In genomic region chr17:47225911-47226688, GRCh38 we compare ENCODE assay signal across 14 cellular contexts. TPM values are rescaled to one million over a fixed set of nuclear protein-coding genes. Genes with fewer than 3 reads are reported as not detected.
DNase-seq lines count a peak whose midpoint lies in the region; ATAC-seq and TF ChIP-seq lines count a peak whose summit lies in the region.
"Had no signal": no experiment of that assay in that cellular context is flagged by ENCODE, and none has a peak within 500 bp of the region (broad histone marks: within the 10 kb centered on the region; RNA-seq: fewer than 3 reads in every experiment).

No MANE protein-coding gene starts in this region.

- no peak for TF ChIP-seq RAD21 in HCT116 (IDR thresholded peaks at IDR 0.05; ENCODE audit: low read depth)

- H3K4me1 ChIP-seq in HCT116 (ENCODE audit: control insufficient read depth in 1 of 2, insufficient read depth in 2 of 2, low read length in 2 of 2): peaks cover 14 to 28% of the 10 kb centered on the region in 2 experiments
- peaks cover 19 to 47% of the 10 kb centered on the region in 2 donors for H3K4me1 ChIP-seq in left lung
- H3K4me1 ChIP-seq in spleen: peaks cover 17 to 69% (median 44%) of the 10 kb centered on the region in 6 donors

- H3K4me3 Mint-ChIP-seq in central memory CD8-positive, alpha-beta T cell: no peak overlapping the region
- no peak overlapping the region for H3K4me3 Mint-ChIP-seq in nephron progenitor cell
- H3K4me3 Mint-ChIP-seq: activated T-cell treated with anti-CD3 and anti-CD28 coated beads, Interleukin-2, amount 50 U/mL, for 4 hours had no signal

- H3K9me2 ChIP-seq in HCT116 (ENCODE audit: insufficient read depth): no peaks in the 10 kb centered on the region

- POLR2A ChIA-PET in HCT116 (lab: Charles Lee): no interaction called here

- no TSS peak for BruUV-seq in HCT116 (replicated peaks; lab: Mats Ljungman, UMichigan)

- H3K27ac ChIP-seq in HCT116 (ENCODE audit: low read depth, low read length) (no peak overlapping the region), left lung (peak overlapping the region; percentile 78 to 80), spleen (peak overlapping the region; percentile 46 to 83 (median 80))

- TF ChIP-seq POLR2A in HCT116 (IDR thresholded peaks at IDR 0.05; ENCODE audit: borderline replicate concordance, extremely low read depth, insufficient read depth, insufficient read length): no peak
- no peak for TF ChIP-seq POLR2A in spleen (IDR thresholded peaks at IDR 0.05)

- H2AFZ ChIP-seq in HCT116 (ENCODE audit: low read depth, low read length, poor library complexity, severe bottlenecking): peak overlapping the region; percentile 69

- H3K9me3 ChIP-seq in HCT116 (ENCODE audit: control insufficient read depth in 1 of 2, insufficient read depth in 1 of 2, low read depth in 1 of 2, low read length in 2 of 2) (peaks cover 0 to 5% of the 10 kb centered on the region in 2 experiments; a peak in 1 of 4 replicates), left lung (no peaks in the 10 kb centered on the region), spleen (peaks cover 0 to 8% (median 6%) of the 10 kb centered on the region in 8 donors)

- H3K36me3 ChIP-seq in HCT116 (ENCODE audit: control insufficient read depth in 1 of 2, insufficient read depth in 2 of 2, low read length in 2 of 2) (no peaks in the 10 kb centered on the region), left lung (no peaks in the 10 kb centered on the region), spleen (no peaks in the 10 kb centered on the region)

- peak overlapping the region; percentile 44 for H3K4me2 ChIP-seq in HCT116 (ENCODE audit: low read length)

- H3K79me2 ChIP-seq in HCT116 (ENCODE audit: insufficient read depth, low read length): no peaks in the 10 kb centered on the region

- H3K27ac Mint-ChIP-seq in central memory CD8-positive, alpha-beta T cell (ENCODE audit: low read depth): peak overlapping the region; percentile 54
- H3K27ac Mint-ChIP-seq in nephron progenitor cell: no peak overlapping the region

- H3K36me3 Mint-ChIP-seq in central memory CD8-positive, alpha-beta T cell (ENCODE audit: insufficient read depth): no peaks in the 10 kb centered on the region
- peaks cover 17% of the 10 kb centered on the region for H3K36me3 Mint-ChIP-seq in nephron progenitor cell (ENCODE audit: low read depth)

- CTCF ChIA-PET in HCT116 (lab: Charles Lee): interaction anchor here (1.5 kb wide), 1 partner anchor 89 kb away, joined by 5 read pairs; no protein-coding TSS in a partner anchor

- DNase-seq in HCT116 (ENCODE audit: low read depth, low spot score) (no peak), left lung (no peak), spleen (no peak), globus pallidus (ENCODE audit: low spot score) (no peak), SW 1271 (lab: John Stamatoyannopoulos, UW) (no peak), nephron progenitor cell (no peak)
- DNase-seq in central memory CD8-positive, alpha-beta T cell (ENCODE audit: low spot score in 2 of 2): no peak
- DNase-seq: activated CD4-positive, CD25-positive, alpha-beta regulatory T cell; activated T-cell treated with anti-CD3 and anti-CD28 coated beads, Interleukin-2, amount 50 U/mL, for 4 hours; central memory CD4-positive, alpha-beta T cell; NCI-H146 had no signal

- H3K4me1 Mint-ChIP-seq in central memory CD8-positive, alpha-beta T cell: peaks cover 31% of the 10 kb centered on the region
- H3K4me1 Mint-ChIP-seq in nephron progenitor cell: peaks cover 38% of the 10 kb centered on the region

- no peaks in the 10 kb centered on the region for H4K20me1 ChIP-seq in HCT116 (ENCODE audit: insufficient read depth)

- WGBS in spleen, 5 donors: 90 to 100% (median 93%) methylated on average over 2 of the region's 2 CpGs

- ATAC-seq in HCT116 (no peak), left lung (peak; percentile 3), HG02642 (IDR thresholded peaks at IDR 0.05; ENCODE audit: poor library complexity, unreplicated experiment) (no peak)
- ATAC-seq in central memory CD8-positive, alpha-beta T cell (replicated peaks; ENCODE audit: extremely low read depth, poor library complexity, severe bottlenecking): no peak
- ATAC-seq: activated T-cell treated with anti-CD3 and anti-CD28 coated beads, Interleukin-2, amount 50 U/mL, for 4 hours had no signal

- no peak overlapping the region for H3K9ac ChIP-seq in HCT116 (ENCODE audit: low read length)

- H3K27me3 ChIP-seq in HCT116 (ENCODE audit: insufficient read depth, low read length) (no peaks in the 10 kb centered on the region), left lung (no peaks in the 10 kb centered on the region), spleen (replicated peaks in 1 of 7) (no peaks in the 10 kb centered on the region)

- intact Hi-C loops in HCT116 (cut with micrococcal nuclease): loop anchor here (1.0 kb wide), 1 partner anchor 89 kb away; no protein-coding TSS in a partner anchor
- intact Hi-C loops in left lung (cut with DNase I): no loop called here
- intact Hi-C loops in spleen (cut with DNase I; ENCODE audit: low total_unique reads): loop anchor here (10.0 kb wide), 1 partner anchor 389 kb away; no protein-coding TSS in a partner anchor

- RAD21 ChIA-PET in HCT116 (lab: Charles Lee; ENCODE audit: low non-redundant PET in 1 of 2, low total read pairs in 2 of 2, uncharacterized antibody in 2 of 2, unreplicated experiment in 2 of 2): no interaction called here

- H3K9me3 Mint-ChIP-seq in central memory CD8-positive, alpha-beta T cell: no peaks in the 10 kb centered on the region
- peaks cover 36% of the 10 kb centered on the region for H3K9me3 Mint-ChIP-seq in nephron progenitor cell
- H3K9me3 Mint-ChIP-seq: activated T-cell treated with anti-CD3 and anti-CD28 coated beads, Interleukin-2, amount 50 U/mL, for 4 hours had no signal

- H3K4me3 ChIP-seq in HCT116 (replicated peaks in 1 of 2; ENCODE audit: low read depth in 1 of 2, low read length in 2 of 2) (no peak overlapping the region), left lung (no peak overlapping the region), spleen (no peak overlapping the region)

- no peaks in the 10 kb centered on the region for H3K27me3 Mint-ChIP-seq in central memory CD8-positive, alpha-beta T cell
- peaks cover 6% of the 10 kb centered on the region for H3K27me3 Mint-ChIP-seq in nephron progenitor cell (ENCODE audit: low read depth, poor library complexity)

- TF ChIP-seq CTCF in HCT116 (IDR thresholded peaks at IDR 0.05 in 2 of 3, conservative IDR thresholded peaks at IDR 0.05 in 1 of 3; ENCODE audit: borderline replicate concordance in 1 of 3, insufficient read depth in 1 of 3, low read depth in 2 of 3, low read length in 2 of 3): no peak
- no peak for TF ChIP-seq CTCF in left lung (IDR thresholded peaks at IDR 0.05)
- TF ChIP-seq CTCF in spleen (IDR thresholded peaks at IDR 0.05 in 8 of 11, conservative IDR thresholded peaks at IDR 0.05 in 3 of 11): no peak
- no peak for TF ChIP-seq CTCF in nephron progenitor cell (IDR thresholded peaks at IDR 0.05)

TF ChIP-seq in HCT116, 20 proteins besides CTCF, POLR2A, EP300 and RAD21:
- no peak for TF ChIP-seq EGR1 (IDR thresholded peaks at IDR 0.05; ENCODE audit: low read depth)
- no peak for TF ChIP-seq SIN3A (IDR thresholded peaks at IDR 0.05; ENCODE audit: low read depth)
- TF ChIP-seq CEBPB (IDR thresholded peaks at IDR 0.05; ENCODE audit: low read depth): no peak
- TF ChIP-seq SP1 (IDR thresholded peaks at IDR 0.05; ENCODE audit: low read depth): no peak
- TF ChIP-seq ZBTB33 (IDR thresholded peaks at IDR 0.05; ENCODE audit: extremely low read depth, insufficient replicate concordance, low read length): no peak
- TF ChIP-seq MAX (IDR thresholded peaks at IDR 0.05): no peak
- TF ChIP-seq POLR2AphosphoS5 (IDR thresholded peaks at IDR 0.05; ENCODE audit: low read depth, low read length): no peak
- no peak for TF ChIP-seq FOSL1 (IDR thresholded peaks at IDR 0.05; ENCODE audit: low read depth)
- TF ChIP-seq EZH2phosphoT487 (IDR thresholded peaks at IDR 0.05; ENCODE audit: borderline replicate concordance): no peak
- no peak for TF ChIP-seq ZFX (IDR thresholded peaks at IDR 0.05)
- TF ChIP-seq CBX3 (IDR thresholded peaks at IDR 0.05; ENCODE audit: low read depth): no peak; the same call in 1 of the 2 replicates
- no peak for TF ChIP-seq ATF3 (IDR thresholded peaks at IDR 0.05)
- TF ChIP-seq JUND (IDR thresholded peaks at IDR 0.05): no peak

RNA-seq across cellular contexts. Expression of gene MYL4, which starts 17.0 kb away (rescaled TPM):
- total RNA-seq in HCT116 (2021; ENCODE audit: unreplicated experiment): 0.32 TPM
- polyA plus RNA-seq in HCT116 (2012): not detected in 2 replicates
- total RNA-seq in left lung: 1 to 10 TPM in 1 of 2 donors, under 1 TPM in 1; 0.99 to 1.3 TPM
- total RNA-seq in spleen: 1 to 10 TPM in 5 of 7 donors, under 1 TPM in 2; 0.55 to 8.3 (median 3.9) TPM
- 1 to 10 TPM in 1 of 3 donors, under 1 TPM in 2; 0.39 to 1.6 (median 0.63) TPM for polyA plus RNA-seq in spleen
- total RNA-seq: activated T-cell treated with anti-CD3 and anti-CD28 coated beads, Interleukin-2, amount 50 U/mL, for 4 hours; HT1080; mononuclear cell had no signal

RNA-seq across cellular contexts. Expression of gene ITGB3, which starts 27.5 kb away (rescaled TPM):
- total RNA-seq in HCT116 (2021; ENCODE audit: unreplicated experiment) (not detected), left lung (10 to 100 TPM in 1 of 2 donors, 1 to 10 TPM in 1; 9.4 to 10.9 TPM), spleen (10 to 100 TPM; 19.1 to 56.0 (median 32.6) TPM)
- 0.14 and 0.15 TPM in 2 replicates for polyA plus RNA-seq in HCT116 (2012)
- polyA plus RNA-seq in spleen: 1 to 10 TPM in 1 of 3 donors, under 1 TPM in 2; 0.30 to 1.1 (median 0.73) TPM

RNA-seq across cellular contexts. Expression of gene CDC27, which starts 37.0 kb away (rescaled TPM):
- 191 TPM for total RNA-seq in HCT116 (2021; ENCODE audit: unreplicated experiment)
- 101 and 123 TPM in 2 replicates for polyA plus RNA-seq in HCT116 (2012)
- total RNA-seq in left lung: 10 to 100 TPM; 84.0 to 85.1 TPM
- total RNA-seq in spleen: 10 to 100 TPM; 57.6 to 94.5 (median 82.2) TPM
- polyA plus RNA-seq in spleen: 10 to 100 TPM; 14.0 to 21.3 (median 15.0) TPM

Comparison
In these comparisons a context has a peak if more than half of its experiments do, and no peak if none do; other contexts are left out.
1. RNA of gene ITGB3, which starts 27.5 kb away (total RNA-seq): 19.1 to 56.0 TPM in spleen and 9.4 to 10.9 TPM in left lung; not detected in HCT116 (single experiment); every median in the first group is over 10 times any median in the second.
2. intact Hi-C loops: an anchor here in HCT116 (1.0 kb wide) and spleen (10.0 kb wide); none called in left lung.